ENCODE assay signal across 16 cellular contexts in genomic region chr6:25224237-25224636, GRCh38. TPM values are rescaled to one million over a fixed set of nuclear protein-coding genes. Genes with fewer than 3 reads are reported as not detected.
DNase-seq lines count a peak whose midpoint lies in the region; ATAC-seq, FAIRE-seq and TF ChIP-seq lines count a peak whose summit lies in the region.
"Had no signal": no experiment of that assay in that cellular context is flagged by ENCODE, and none has a peak within 500 bp of the region (broad histone marks: within the 10 kb centered on the region; RNA-seq: fewer than 3 reads in every experiment).

No MANE protein-coding gene starts in this region.

- BruUV-seq in MCF 10A (replicated peaks; lab: Mats Ljungman, UMichigan) = no TSS peak
- BruUV-seq in GM12878 (replicated peaks; lab: Mats Ljungman, UMichigan) = no TSS peak

- H3K36me3 Mint-ChIP-seq in MCF 10A (ENCODE audit: insufficient read depth, unreplicated experiment) = peaks cover 6% of the 10 kb centered on the region
- H3K36me3 Mint-ChIP-seq in stimulated activated effector memory CD8-positive, alpha-beta T cell treated with anti-CD3 and anti-CD28 coated beads, Interleukin-12 subunit alpha, Interleukin-12 subunit beta, amount 100 ng/mL, for 72 hours = no peaks in the 10 kb centered on the region

- H3K36me3 ChIP-seq in breast epithelium (no peaks in the 10 kb centered on the region), GM12878 (ENCODE audit: control insufficient read depth in 2 of 2, insufficient read depth in 2 of 2, low read length in 1 of 2) (no peaks in the 10 kb centered on the region), MG63 (no peaks in the 10 kb centered on the region)
- H3K36me3 ChIP-seq: ascending aorta had no signal

- TF ChIP-seq POLR2A in breast epithelium (IDR thresholded peaks at IDR 0.05) = no peak
- TF ChIP-seq POLR2A in GM12878 (IDR thresholded peaks at IDR 0.05; ENCODE audit: low read depth, low read length) = no peak

- H3K4me2 ChIP-seq in GM12878 (ENCODE audit: control insufficient read depth, insufficient read depth) = no peak overlapping the region

- TF ChIP-seq CTCF in MCF 10A (IDR thresholded peaks at IDR 0.05; ENCODE audit: unreplicated experiment) (no peak), breast epithelium (IDR thresholded peaks at IDR 0.05) (no peak), GM12878 (IDR thresholded peaks at IDR 0.05 in 2 of 3, conservative IDR thresholded peaks at IDR 0.05 in 1 of 3; ENCODE audit: control insufficient read depth in 2 of 3, extremely low read depth in 1 of 3, insufficient read depth in 1 of 3, low read depth in 3 of 3, low read length in 3 of 3) (no peak)

- H3K27me3 ChIP-seq in breast epithelium (no peaks in the 10 kb centered on the region), GM12878 (replicated peaks in 1 of 2; ENCODE audit: control insufficient read depth in 2 of 2, insufficient read depth in 2 of 2, low read length in 1 of 2) (peaks cover 0 to under 1% of the 10 kb centered on the region in 2 experiments; a peak in 2 of 4 replicates), MG63 (no peaks in the 10 kb centered on the region)
- H3K27me3 ChIP-seq: ascending aorta, testis had no signal

- H3K27ac Mint-ChIP-seq in MCF 10A (ENCODE audit: low read depth, unreplicated experiment) = no peak overlapping the region
- H3K27ac Mint-ChIP-seq in stimulated activated effector memory CD8-positive, alpha-beta T cell treated with anti-CD3 and anti-CD28 coated beads, Interleukin-12 subunit alpha, Interleukin-12 subunit beta, amount 100 ng/mL, for 72 hours = no peak overlapping the region

- no peaks in the 10 kb centered on the region for H3K4me1 ChIP-seq in breast epithelium
- no peaks in the 10 kb centered on the region for H3K4me1 ChIP-seq in GM12878 (ENCODE audit: control insufficient read depth, insufficient read depth, low read length)
- H3K4me1 ChIP-seq: ascending aorta, parathyroid adenoma had no signal

- H3K27ac ChIP-seq in breast epithelium (no peak overlapping the region), GM12878 (ENCODE audit: control insufficient read depth, insufficient read depth) (no peak overlapping the region)
- H3K27ac ChIP-seq: ascending aorta, GM23248, parathyroid adenoma, testis had no signal

- 17% methylated on average over 4 of the region's 4 CpGs for WGBS in GM12878 (ENCODE audit: insufficient coverage, insufficient replicate concordance, low lambda C conversion rate, missing lambda C conversion rate)

- ATAC-seq in GM12878 = peak; percentile 17; the same call in 1 of the 3 replicates
- ATAC-seq in stimulated activated effector memory CD8-positive, alpha-beta T cell treated with anti-CD3 and anti-CD28 coated beads, Interleukin-12 subunit alpha, Interleukin-12 subunit beta, amount 100 ng/mL, for 72 hours = no peak
- no peak for ATAC-seq in GM21381 (IDR thresholded peaks at IDR 0.05; ENCODE audit: unreplicated experiment)

- H3K27me3 Mint-ChIP-seq in MCF 10A (ENCODE audit: insufficient read depth, unreplicated experiment) = no peaks in the 10 kb centered on the region

- no peak overlapping the region for H3K9ac ChIP-seq in GM12878 (ENCODE audit: control insufficient read depth, insufficient read depth, low read length)
- H3K9ac ChIP-seq: GM23248, parathyroid adenoma had no signal

- RAD21 ChIA-PET in GM12878 (lab: Charles Lee; ENCODE audit: unreplicated experiment) = interaction anchor here (1.7 to 2.0 kb wide), 3 partner anchors 266 to 494 kb away, joined by 5 to 28 read pairs (median 17); no protein-coding TSS in a partner anchor

- TF ChIP-seq EP300 in GM12878 (IDR thresholded peaks at IDR 0.05; ENCODE audit: borderline replicate concordance in 1 of 2, control insufficient read depth in 1 of 2, low read depth in 2 of 2, low read length in 2 of 2) = no peak

- no peaks in the 10 kb centered on the region for H3K79me2 ChIP-seq in GM12878 (ENCODE audit: control insufficient read depth, insufficient read depth, low read length)
- H3K79me2 ChIP-seq: parathyroid adenoma had no signal

- H3K4me1 Mint-ChIP-seq in MCF 10A (ENCODE audit: insufficient read depth, unreplicated experiment) = peaks cover 30% of the 10 kb centered on the region
- peaks cover 14% of the 10 kb centered on the region for H3K4me1 Mint-ChIP-seq in stimulated activated effector memory CD8-positive, alpha-beta T cell treated with anti-CD3 and anti-CD28 coated beads, Interleukin-12 subunit alpha, Interleukin-12 subunit beta, amount 100 ng/mL, for 72 hours

- DNase-seq in MCF 10A (ENCODE audit: unreplicated experiment) (no peak), breast epithelium (ENCODE audit: low spot score in 2 of 2) (no peak), NCI-H69 (lab: John Stamatoyannopoulos, UW) (peak; percentile 31), GM12878 (ENCODE audit: low read depth, low spot score) (no peak), MG63 (no peak), HK-2 (ENCODE audit: unreplicated experiment) (no peak)
- no peak for DNase-seq in stimulated activated effector memory CD8-positive, alpha-beta T cell treated with anti-CD3 and anti-CD28 coated beads, Interleukin-12 subunit alpha, Interleukin-12 subunit beta, amount 100 ng/mL, for 72 hours (ENCODE audit: low spot score in 2 of 2)
- DNase-seq: left cardiac atrium, NCI-H2081 treated with DMSO at 0.1 percent for 48 hours, NCI-H524 treated with DMSO at 0.1 percent for 48 hours had no signal

- H3K4me3 Mint-ChIP-seq in MCF 10A (ENCODE audit: unreplicated experiment) = peak overlapping the region; percentile 13
- H3K4me3 Mint-ChIP-seq in stimulated activated effector memory CD8-positive, alpha-beta T cell treated with anti-CD3 and anti-CD28 coated beads, Interleukin-12 subunit alpha, Interleukin-12 subunit beta, amount 100 ng/mL, for 72 hours = peak overlapping the region; percentile 47

- H2AFZ ChIP-seq in GM12878 (ENCODE audit: control insufficient read depth, low read depth, low read length) = no peak overlapping the region

- no peak for FAIRE-seq in GM12878 (lab: Jason Lieb, UNC)
- FAIRE-seq: colon had no signal

- in situ Hi-C loops in GM12878 (cut with MboI) = loop anchor here (10.0 kb wide), 1 partner anchor 491 kb away; no protein-coding TSS in a partner anchor

- POLR2A ChIA-PET in MCF 10A (lab: Yijun Ruan, JAX) (interaction anchor here (0.6 to 1.8 kb wide), 5 partner anchors 9 to 266 kb away, joined by 3 to 5 read pairs (median 4); no protein-coding TSS in a partner anchor), GM12878 (lab: Charles Lee) (no interaction called here)

- SMC1A ChIA-PET in GM12878 (lab: Charles Lee; ENCODE audit: uncharacterized antibody, unreplicated experiment) = interaction anchor here (0.7 to 2.6 kb wide), 10 partner anchors 33 to 381 kb away, joined by 3 to 32 read pairs (median 5); no protein-coding TSS in a partner anchor

- H3K9me3 ChIP-seq in breast epithelium = no peaks in the 10 kb centered on the region
- H3K9me3 ChIP-seq in GM12878 (replicated peaks; ENCODE audit: control insufficient read depth, insufficient read depth, low read length) = no peaks in the 10 kb centered on the region
- H3K9me3 ChIP-seq in MG63 = no peaks in the 10 kb centered on the region
- H3K9me3 ChIP-seq: ascending aorta, testis had no signal

- intact Hi-C loops in MCF 10A (cut with micrococcal nuclease) (loop anchor here (5.0 kb wide), 1 partner anchor 668 kb away; no protein-coding TSS in a partner anchor), breast epithelium (cut with DNase I; ENCODE audit: low total_unique reads) (no loop called here), GM12878 (cut with micrococcal nuclease; ENCODE audit: unreplicated experiment) (loop anchor here (5.0 to 10.0 kb wide), 2 partner anchors 268 to 771 kb away; no protein-coding TSS in a partner anchor)

- no peaks in the 10 kb centered on the region for H4K20me1 ChIP-seq in GM12878 (ENCODE audit: control insufficient read depth, insufficient read depth)

- no peak for TF ChIP-seq RAD21 in GM12878 (IDR thresholded peaks at IDR 0.05; ENCODE audit: insufficient read depth, low read depth, low read length)

- CTCF ChIA-PET in MCF 10A (lab: Yijun Ruan, JAX) = interaction anchor here (0.7 to 2.5 kb wide), 19 partner anchors 8 to 780 kb away, joined by 3 to 26 read pairs (median 6); partner anchors contain the start of gene CARMIL1
- CTCF ChIA-PET in GM12878 (lab: Yijun Ruan, JAX) = interaction anchor here (0.6 to 4.5 kb wide), 34 partner anchors 9 to 770 kb away, joined by 3 to 58 read pairs (median 4); no protein-coding TSS in a partner anchor

- no peak overlapping the region for H3K4me3 ChIP-seq in breast epithelium
- H3K4me3 ChIP-seq in GM12878 = no peak overlapping the region
- no peak overlapping the region for H3K4me3 ChIP-seq in MG63
- H3K4me3 ChIP-seq: testis had no signal

- no peaks in the 10 kb centered on the region for H3K9me3 Mint-ChIP-seq in MCF 10A (ENCODE audit: unreplicated experiment)
- no peaks in the 10 kb centered on the region for H3K9me3 Mint-ChIP-seq in stimulated activated effector memory CD8-positive, alpha-beta T cell treated with anti-CD3 and anti-CD28 coated beads, Interleukin-12 subunit alpha, Interleukin-12 subunit beta, amount 100 ng/mL, for 72 hours

RNA-seq across cellular contexts. Expression of gene CARMIL1, which starts 54.9 kb away (rescaled TPM):
- 23.0 and 25.2 TPM in 2 replicates for total RNA-seq in MCF 10A (2022)
- total RNA-seq in breast epithelium = 10 to 100 TPM; 23.6 to 53.0 (median 33.5) TPM
- 45.9 and 48.7 TPM in 2 replicates for total RNA-seq in GM12878 (2013; cell fraction: nucleolus; rRNA removed)
- total RNA-seq in GM12878 (2014; rRNA removed) = 10.2 and 11.9 TPM in 2 replicates
- 10.6 and 10.7 TPM in 2 replicates for total RNA-seq in GM12878 (2014; rRNA removed; fragmentation: Illumina TruSeq; extraction: Trizol)
- 9.4 and 10.3 TPM in 2 replicates for total RNA-seq in GM12878 (2021)
- polyA plus RNA-seq in GM12878 (2011; ENCODE audit: low read depth) = 1.3 TPM
- 9.7 and 11.6 TPM in 2 replicates for polyA plus RNA-seq in GM12878 (2011; rRNA removed)
- polyA plus RNA-seq in GM12878 (2011; cell fraction: cytosol; rRNA removed) = 6.1 and 7.5 TPM in 2 replicates
- polyA plus RNA-seq in GM12878 (2011; cell fraction: nucleus; rRNA removed) = 10.6 and 12.8 TPM in 2 replicates
- polyA plus RNA-seq in GM12878 (2012) = 0.96 and 1.6 TPM in 2 replicates
- polyA plus RNA-seq in GM12878 (2014; fragmentation: Illumina TruSeq; extraction: Trizol) = 8.9 and 10.1 TPM in 2 replicates
- polyA plus RNA-seq in GM12878 (2014; fragmentation: Nextera tagmentation; extraction: Ambion mirVana) = 10 to 100 TPM in 1 of 2 experiments, 1 to 10 TPM in 1; 9.4 to 11.3 TPM
- polyA plus RNA-seq in GM12878 (2014; rRNA removed) = 5.2 and 6.4 TPM in 2 replicates
- 10 to 100 TPM; 15.4 to 18.1 TPM for polyA plus RNA-seq in GM12878 (2016; fragmentation: Nextera tagmentation; extraction: Ambion mirVana)
- 19.5 and 21.1 TPM in 2 replicates for polyA minus RNA-seq in GM12878 (2011; rRNA and poly(A)+ RNA removed)
- 8.6 and 8.9 TPM in 2 replicates for polyA minus RNA-seq in GM12878 (2011; cell fraction: cytosol; rRNA and poly(A)+ RNA removed)
- polyA minus RNA-seq in GM12878 (2011; cell fraction: nucleus; rRNA and poly(A)+ RNA removed) = 14.9 and 22.7 TPM in 2 replicates
- total RNA-seq in MG63 (2014; rRNA removed; shearing (Covaris generic); ENCODE audit: low replicate concordance) = 3.4 and 6.5 TPM in 2 replicates
